Comparison of ENCODE assay signal across 25 cellular contexts in the genomic region with DNA sequence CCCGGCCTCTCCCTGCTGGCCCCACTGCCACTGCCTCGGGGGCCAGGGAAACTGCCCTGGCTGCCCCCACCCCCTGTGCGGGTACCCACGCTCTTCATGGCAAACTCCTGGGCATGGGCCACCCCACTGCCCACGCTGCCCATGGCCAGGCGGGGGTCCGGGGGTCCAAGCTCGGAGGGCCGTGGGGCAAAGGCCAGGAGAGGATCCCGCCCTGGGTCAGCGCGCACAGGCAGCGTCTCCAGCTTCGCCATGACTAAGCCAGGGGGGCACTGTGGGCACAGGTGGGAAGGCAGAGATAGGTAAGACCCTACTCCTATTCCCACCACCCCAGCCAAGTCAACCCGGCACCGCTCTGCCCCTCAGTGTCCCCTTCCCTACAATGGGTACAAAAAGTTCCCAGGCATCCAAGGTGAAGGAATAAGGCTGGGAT.
"Had no signal": no experiment of that assay in that cellular context is flagged by ENCODE, and none has a peak within 500 bp of the region (broad histone marks: within the 10 kb centered on the region; RNA-seq: fewer than 3 reads in every experiment).

No MANE protein-coding gene starts in this region.

- H3K9me3 Mint-ChIP-seq: activated naive CD4-positive, alpha-beta T cell treated with anti-CD3 and anti-CD28 coated beads, Interleukin-2, amount 50 U/mL, for 24 hours; activated T-cell treated with anti-CD3 and anti-CD28 coated beads, Interleukin-2, amount 50 U/mL, for 4 hours; brain; dendritic cell treated with granulocyte-macrophage colony-stimulating factor and Interleukin-4, amounts not matched to agents 40 ng/mL and 50 ng/mL, for 4 days; natural killer cell; T-helper 1 cell treated with Interleukin-12 subunit alpha and Interleukin-12 subunit beta and Interleukin-4 antibody, amounts not matched to agents 30 μg/mL and 1 μg/mL, for 36 hours had no signal

- H3K4me3 Mint-ChIP-seq: activated naive CD4-positive, alpha-beta T cell treated with anti-CD3 and anti-CD28 coated beads, Interleukin-2, amount 50 U/mL, for 24 hours; activated T-cell treated with anti-CD3 and anti-CD28 coated beads, Interleukin-2, amount 50 U/mL, for 4 hours; brain; dendritic cell treated with granulocyte-macrophage colony-stimulating factor and Interleukin-4, amounts not matched to agents 40 ng/mL and 50 ng/mL, for 4 days; natural killer cell; T-helper 1 cell treated with Interleukin-12 subunit alpha and Interleukin-12 subunit beta and Interleukin-4 antibody, amounts not matched to agents 30 μg/mL and 1 μg/mL, for 36 hours had no signal

- H3K36me3 ChIP-seq: ovary, right atrium auricular region, uterus had no signal

- DNase-seq: activated CD4-positive, alpha-beta T cell treated with anti-CD3 and anti-CD28 coated beads for 4 hours; activated CD4-positive, alpha-beta T cell treated with anti-CD3 and anti-CD28 coated beads, Interleukin-2, amount 50 U/mL, for 48 hours; activated CD4-positive, CD25-positive, alpha-beta regulatory T cell; activated CD8-positive, alpha-beta memory T cell treated with anti-CD3 and anti-CD28 coated beads, Interleukin-2, amount 50 U/mL, for 48 hours; activated T-cell treated with anti-CD3 and anti-CD28 coated beads, Interleukin-2, amount 50 U/mL, for 4 hours; effector CD8-positive, alpha-beta T cell; glutamatergic neuron; hypothalamus; left ventricle myocardium superior; mammary epithelial cell; midbrain; natural killer cell; psoas muscle; stimulated activated CD4-positive, alpha-beta T cell treated with anti-CD3 and anti-CD28 coated beads, Interleukin-12 subunit alpha, Interleukin-12 subunit beta, amount 100 ng/mL, for 4 hours; testis; trophoblast cell; uterus had no signal

- H3K4me1 ChIP-seq: testis, uterus had no signal

- H3K27ac ChIP-seq: esophagus muscularis mucosa, ovary, psoas muscle, testis, uterus had no signal

- H3K9me3 ChIP-seq: esophagus muscularis mucosa, ovary, psoas muscle, right atrium auricular region, testis, uterus had no signal

- H3K4me3 ChIP-seq: esophagus muscularis mucosa, ovary, psoas muscle, testis, uterus had no signal

- FAIRE-seq: frontal cortex had no signal

- H3K36me3 Mint-ChIP-seq: brain, natural killer cell had no signal

- H3K27me3 ChIP-seq: ovary, right atrium auricular region, testis, uterus had no signal

- H3K27me3 Mint-ChIP-seq: brain had no signal

- H3K27ac Mint-ChIP-seq: activated naive CD4-positive, alpha-beta T cell treated with anti-CD3 and anti-CD28 coated beads, Interleukin-2, amount 50 U/mL, for 24 hours; brain; dendritic cell treated with granulocyte-macrophage colony-stimulating factor and Interleukin-4, amounts not matched to agents 40 ng/mL and 50 ng/mL, for 4 days; natural killer cell; T-helper 1 cell treated with Interleukin-12 subunit alpha and Interleukin-12 subunit beta and Interleukin-4 antibody, amounts not matched to agents 30 μg/mL and 1 μg/mL, for 36 hours had no signal

- ATAC-seq: activated T-cell treated with anti-CD3 and anti-CD28 coated beads, Interleukin-2, amount 50 U/mL, for 4 hours; left ventricle myocardium superior; natural killer cell; psoas muscle had no signal
